In the genomic region with DNA sequence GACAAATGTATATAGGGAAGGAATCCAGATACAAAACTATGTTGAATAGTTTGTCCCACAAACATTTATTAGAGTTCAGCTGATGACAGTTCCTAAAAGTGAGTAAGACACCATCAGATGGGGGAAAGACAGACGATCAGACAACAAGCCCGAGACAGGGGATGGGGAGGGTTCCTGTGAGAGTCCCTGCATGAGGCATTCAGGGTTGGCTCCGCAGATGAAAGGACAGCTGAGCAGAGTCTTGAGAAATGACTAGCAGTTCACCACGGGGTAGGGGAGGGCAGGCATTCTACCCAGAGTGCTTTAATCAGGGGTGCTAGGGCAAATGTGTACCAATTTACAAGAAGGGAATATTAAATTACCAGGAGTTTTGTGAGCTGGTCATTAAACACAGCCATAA, we compare ENCODE assay signal across 13 cellular contexts. TPM values are rescaled to one million over a fixed set of nuclear protein-coding genes. Genes with fewer than 3 reads are reported as not detected.
DNase-seq lines count a peak whose midpoint lies in the region; ATAC-seq and TF ChIP-seq lines count a peak whose summit lies in the region.
"Had no signal": no experiment of that assay in that cellular context is flagged by ENCODE, and none has a peak within 500 bp of the region (broad histone marks: within the 10 kb centered on the region; RNA-seq: fewer than 3 reads in every experiment).

No MANE protein-coding gene starts in this region.

- no peaks in the 10 kb centered on the region for H3K9me2 ChIP-seq in hepatocyte (replicated peaks; ENCODE audit: insufficient read depth)

- ATAC-seq in CD4-positive, alpha-beta T cell (ENCODE audit: poor library complexity), result peak; percentile 99
- ATAC-seq in activated naive CD4-positive, alpha-beta T cell treated with anti-CD3 and anti-CD28 coated beads, Interleukin-2, amount 50 U/mL, for 72 hours, result peak; percentile 98 to 99

- POLR2A ChIA-PET in CD4-positive, alpha-beta T cell (lab: Charles Lee), result no interaction called here
- POLR2A ChIA-PET in activated CD4-positive, alpha-beta T cell treated with anti-CD3 and anti-CD28 coated beads, Interleukin-2, amount 10 ng/mL, durations not matched to agents 7 days and 5 days (lab: Charles Lee), result no interaction called here

- H3K4me2 ChIP-seq in hepatocyte, result no peak overlapping the region

- no peak overlapping the region for H2AFZ ChIP-seq in hepatocyte

- no peaks in the 10 kb centered on the region for H3K27me3 ChIP-seq in CD4-positive, alpha-beta T cell (ENCODE audit: control insufficient read depth, insufficient read depth, low read length)
- no peaks in the 10 kb centered on the region for H3K27me3 ChIP-seq in right atrium auricular region
- H3K27me3 ChIP-seq in hepatocyte, result no peaks in the 10 kb centered on the region
- H3K27me3 ChIP-seq: ascending aorta had no signal

- no peaks in the 10 kb centered on the region for H4K20me1 ChIP-seq in hepatocyte (ENCODE audit: insufficient read depth, poor library complexity, severe bottlenecking)

- H3K4me3 ChIP-seq in right atrium auricular region, result no peak overlapping the region
- no peak overlapping the region for H3K4me3 ChIP-seq in hepatocyte
- H3K4me3 ChIP-seq: ascending aorta had no signal

- H3K27ac ChIP-seq in CD4-positive, alpha-beta T cell (ENCODE audit: low read depth, low read length), result no peak overlapping the region
- no peak overlapping the region for H3K27ac ChIP-seq in right atrium auricular region
- no peak overlapping the region for H3K27ac ChIP-seq in hepatocyte
- H3K27ac ChIP-seq: ascending aorta had no signal

- peak; percentile 1 to 58 (median 30) for DNase-seq in CD4-positive, alpha-beta T cell
- peak; percentile 43 for DNase-seq in activated CD4-positive, alpha-beta T cell treated with anti-CD3 and anti-CD28 coated beads, Interleukin-2, amount 10 ng/mL, durations not matched to agents 7 days and 5 days
- peak in 1 of 2 donors; percentile 29 for DNase-seq in activated naive CD4-positive, alpha-beta T cell treated with anti-CD3 and anti-CD28 coated beads, Interleukin-2, amount 50 U/mL, for 72 hours (ENCODE audit: low spot score in 2 of 2)
- peak; percentile 29 to 49 for DNase-seq in stimulated activated CD4-positive, alpha-beta T cell treated with anti-CD3 and anti-CD28 coated beads, Interleukin-2, amount 100 ng/mL, for 24 hours
- DNase-seq in right atrium auricular region (ENCODE audit: low spot score) (no peak), progenitor cell of endocrine pancreas (ENCODE audit: low spot score, unreplicated experiment) (no peak), hepatocyte (ENCODE audit: low spot score) (no peak), NCI-H345 treated with DMSO at 0.1 percent for 48 hours (lab: John Stamatoyannopoulos, UW; ENCODE audit: unreplicated experiment) (no peak)
- DNase-seq: hypothalamus, NCI-H1930, T-helper 9 cell had no signal

- H3K9me3 ChIP-seq in CD4-positive, alpha-beta T cell (ENCODE audit: control insufficient read depth, low read length), result no peaks in the 10 kb centered on the region
- H3K9me3 ChIP-seq in right atrium auricular region, result no peaks in the 10 kb centered on the region
- no peaks in the 10 kb centered on the region for H3K9me3 ChIP-seq in hepatocyte (ENCODE audit: low read depth)
- H3K9me3 ChIP-seq: ascending aorta had no signal

- H3K9me3 Mint-ChIP-seq in CD4-positive, alpha-beta T cell, result no peaks in the 10 kb centered on the region
- peaks cover 11% of the 10 kb centered on the region for H3K9me3 Mint-ChIP-seq in activated CD4-positive, alpha-beta T cell treated with anti-CD3 and anti-CD28 coated beads, Interleukin-2, amount 10 ng/mL, durations not matched to agents 7 days and 5 days
- H3K9me3 Mint-ChIP-seq in activated naive CD4-positive, alpha-beta T cell treated with anti-CD3 and anti-CD28 coated beads, Interleukin-2, amount 50 U/mL, for 72 hours, result peaks cover 0 to 20% of the 10 kb centered on the region in 2 donors
- H3K9me3 Mint-ChIP-seq in progenitor cell of endocrine pancreas (ENCODE audit: low read depth), result no peaks in the 10 kb centered on the region
- H3K9me3 Mint-ChIP-seq: IgD-negative memory B cell had no signal

- CTCF ChIA-PET in CD4-positive, alpha-beta T cell (lab: Charles Lee), result no interaction called here
- CTCF ChIA-PET in activated CD4-positive, alpha-beta T cell treated with anti-CD3 and anti-CD28 coated beads, Interleukin-2, amount 10 ng/mL, durations not matched to agents 7 days and 5 days (lab: Charles Lee), result interaction anchor here (1.5 kb wide), 1 partner anchor 12 kb away, joined by 3 read pairs; no protein-coding TSS in a partner anchor

- H3K4me1 ChIP-seq in right atrium auricular region (no peaks in the 10 kb centered on the region), hepatocyte (ENCODE audit: insufficient read depth) (no peaks in the 10 kb centered on the region)
- H3K4me1 ChIP-seq: ascending aorta had no signal

- H3K27ac Mint-ChIP-seq in CD4-positive, alpha-beta T cell, result no peak overlapping the region
- no peak overlapping the region for H3K27ac Mint-ChIP-seq in activated CD4-positive, alpha-beta T cell treated with anti-CD3 and anti-CD28 coated beads, Interleukin-2, amount 10 ng/mL, durations not matched to agents 7 days and 5 days
- peak overlapping the region in 1 of 2 donors; percentile 8 for H3K27ac Mint-ChIP-seq in activated naive CD4-positive, alpha-beta T cell treated with anti-CD3 and anti-CD28 coated beads, Interleukin-2, amount 50 U/mL, for 72 hours
- H3K27ac Mint-ChIP-seq in progenitor cell of endocrine pancreas, result no peak overlapping the region
- H3K27ac Mint-ChIP-seq: IgD-negative memory B cell had no signal

- no peaks in the 10 kb centered on the region for H3K36me3 Mint-ChIP-seq in CD4-positive, alpha-beta T cell (ENCODE audit: low read depth)
- peaks cover 5% of the 10 kb centered on the region for H3K36me3 Mint-ChIP-seq in activated CD4-positive, alpha-beta T cell treated with anti-CD3 and anti-CD28 coated beads, Interleukin-2, amount 10 ng/mL, durations not matched to agents 7 days and 5 days (ENCODE audit: low read depth)
- peaks cover 0 to 5% of the 10 kb centered on the region in 2 donors for H3K36me3 Mint-ChIP-seq in activated naive CD4-positive, alpha-beta T cell treated with anti-CD3 and anti-CD28 coated beads, Interleukin-2, amount 50 U/mL, for 72 hours
- no peaks in the 10 kb centered on the region for H3K36me3 Mint-ChIP-seq in progenitor cell of endocrine pancreas (ENCODE audit: insufficient read depth)
- H3K36me3 Mint-ChIP-seq: IgD-negative memory B cell had no signal

- no peak overlapping the region for H3K4me3 Mint-ChIP-seq in CD4-positive, alpha-beta T cell
- H3K4me3 Mint-ChIP-seq in activated CD4-positive, alpha-beta T cell treated with anti-CD3 and anti-CD28 coated beads, Interleukin-2, amount 10 ng/mL, durations not matched to agents 7 days and 5 days, result no peak overlapping the region
- H3K4me3 Mint-ChIP-seq in progenitor cell of endocrine pancreas (ENCODE audit: low read depth), result no peak overlapping the region
- H3K4me3 Mint-ChIP-seq: IgD-negative memory B cell had no signal

- peaks cover 8% of the 10 kb centered on the region for H3K27me3 Mint-ChIP-seq in CD4-positive, alpha-beta T cell
- peaks cover 7% of the 10 kb centered on the region for H3K27me3 Mint-ChIP-seq in activated CD4-positive, alpha-beta T cell treated with anti-CD3 and anti-CD28 coated beads, Interleukin-2, amount 10 ng/mL, durations not matched to agents 7 days and 5 days
- peaks cover 14% of the 10 kb centered on the region for H3K27me3 Mint-ChIP-seq in progenitor cell of endocrine pancreas

- H3K4me1 Mint-ChIP-seq in CD4-positive, alpha-beta T cell (ENCODE audit: low read depth), result peaks cover 18% of the 10 kb centered on the region
- peaks cover 31% of the 10 kb centered on the region for H3K4me1 Mint-ChIP-seq in activated CD4-positive, alpha-beta T cell treated with anti-CD3 and anti-CD28 coated beads, Interleukin-2, amount 10 ng/mL, durations not matched to agents 7 days and 5 days
- H3K4me1 Mint-ChIP-seq in progenitor cell of endocrine pancreas (ENCODE audit: low read depth), result peaks cover 2% of the 10 kb centered on the region

- 46% methylated on average over 4 of the region's 4 CpGs for WGBS in hepatocyte (ENCODE audit: low lambda C conversion rate, missing lambda C conversion rate)

- H3K79me2 ChIP-seq in hepatocyte, result no peaks in the 10 kb centered on the region

- H3K36me3 ChIP-seq in right atrium auricular region, result no peaks in the 10 kb centered on the region
- no peaks in the 10 kb centered on the region for H3K36me3 ChIP-seq in hepatocyte (replicated peaks; ENCODE audit: insufficient read depth, low read depth)
- H3K36me3 ChIP-seq: ascending aorta had no signal

- intact Hi-C loops in CD4-positive, alpha-beta T cell (cut with DNase I, micrococcal nuclease), result no loop called here

- TF ChIP-seq CTCF in CD4-positive, alpha-beta T cell (IDR thresholded peaks at IDR 0.05), result no peak
- no peak for TF ChIP-seq CTCF in right atrium auricular region (IDR thresholded peaks at IDR 0.05)
- TF ChIP-seq CTCF in progenitor cell of endocrine pancreas (IDR thresholded peaks at IDR 0.05; ENCODE audit: unreplicated experiment), result no peak
- no peak for TF ChIP-seq CTCF in hepatocyte (IDR thresholded peaks at IDR 0.05; ENCODE audit: poor library complexity)

RNA-seq across cellular contexts. Expression of gene TNFSF15, which starts 28.0 kb away (rescaled TPM):
- total RNA-seq in CD4-positive, alpha-beta T cell, result not detected
- total RNA-seq in activated CD4-positive, alpha-beta T cell treated with anti-CD3 and anti-CD28 coated beads, Interleukin-2, amount 10 ng/mL, durations not matched to agents 7 days and 5 days, result 1 to 10 TPM; 2.0 to 2.5 TPM
- total RNA-seq in activated naive CD4-positive, alpha-beta T cell treated with anti-CD3 and anti-CD28 coated beads, Interleukin-2, amount 50 U/mL, for 72 hours, result under 1 TPM; 0.35 to 0.43 TPM
- under 1 TPM in 1 of 2 donors, not detected in 1; 0.16 TPM for total RNA-seq in right atrium auricular region
- total RNA-seq in progenitor cell of endocrine pancreas, result 2.1 and 2.3 TPM in 2 replicates
- 8.5 and 10.4 TPM in 2 replicates for total RNA-seq in hepatocyte
- polyA plus RNA-seq in hepatocyte, result 3.3 and 7.1 TPM in 2 replicates

Comparison
In these comparisons a context has a peak if more than half of its experiments do, and no peak if none do; other contexts are left out.
1. DNase-seq: peak in CD4-positive, alpha-beta T cell (10 of 10), activated CD4-positive, alpha-beta T cell treated with anti-CD3 and anti-CD28 coated beads, Interleukin-2, amount 10 ng/mL, durations not matched to agents 7 days and 5 days (single experiment) and stimulated activated CD4-positive, alpha-beta T cell treated with anti-CD3 and anti-CD28 coated beads, Interleukin-2, amount 100 ng/mL, for 24 hours (2 of 2); none in right atrium auricular region (single experiment), progenitor cell of endocrine pancreas (single experiment), hepatocyte (single experiment) and NCI-H345 treated with DMSO at 0.1 percent for 48 hours (single experiment).